ENCODE assay signal across 1 cellular context in genomic region chr5:61626639-61627282, GRCh38.
TF ChIP-seq lines count a peak whose summit lies in the region.

No MANE protein-coding gene starts in this region.

TF ChIP-seq in GM23338, 12 proteins besides CTCF, POLR2A, EP300 and RAD21 (continued from another document):
- TF ChIP-seq REST (IDR thresholded peaks at IDR 0.05; ENCODE audit: unreplicated experiment) (no peak), CREB1 (CRISPR knock-in tag; IDR thresholded peaks at IDR 0.05; ENCODE audit: low read depth) (no peak)
